ENCODE assay signal across 14 cellular contexts in genomic region chr2:152513681-152514080, GRCh38.
DNase-seq lines count a peak whose midpoint lies in the region; ATAC-seq, FAIRE-seq and TF ChIP-seq lines count a peak whose summit lies in the region.
"Had no signal": no experiment of that assay in that cellular context is flagged by ENCODE, and none has a peak within 500 bp of the region (broad histone marks: within the 10 kb centered on the region; RNA-seq: fewer than 3 reads in every experiment).

No MANE protein-coding gene starts in this region.

- peak; percentile 81 for DNase-seq in EH (ENCODE audit: low read depth)
- peak; percentile 62 for DNase-seq in NCI-H1105 treated with DMSO at 0.1 percent for 48 hours (lab: John Stamatoyannopoulos, UW)
- DNase-seq in brain microvascular endothelial cell = peak; percentile 82
- peak; percentile 79 to 83 for DNase-seq in lung microvascular endothelial cell (ENCODE audit: low read depth in 2 of 2)
- DNase-seq in NCI-H146 treated with DMSO at 0.1 percent for 48 hours (lab: John Stamatoyannopoulos, UW; ENCODE audit: unreplicated experiment) = no peak
- DNase-seq in kidney = no peak
- DNase-seq in CD4-positive, alpha-beta T cell = no peak
- DNase-seq: activated T-cell treated with anti-CD3 and anti-CD28 coated beads, Interleukin-2, amount 50 U/mL, for 1 hour; immature natural killer cell; NCI-H1417 treated with DMSO at 0.1 percent for 48 hours; OCI-M1; stimulated activated CD4-positive, alpha-beta T cell treated with anti-CD3 and anti-CD28 coated beads, Interleukin-15, amount 100 ng/mL, for 24 hours had no signal

- in situ Hi-C loops in brain microvascular endothelial cell (cut with HindIII; ENCODE audit: low pct_ligation_motif_present, low sequenced_read_pairs) = no loop called here

- no peak overlapping the region for H3K27ac Mint-ChIP-seq in CD4-positive, alpha-beta T cell
- H3K27ac Mint-ChIP-seq: immature natural killer cell, nephron had no signal

- FAIRE-seq in kidney (lab: Jason Lieb, UNC) = no peak

- H3K4me1 Mint-ChIP-seq in CD4-positive, alpha-beta T cell (ENCODE audit: low read depth) = no peaks in the 10 kb centered on the region
- H3K4me1 Mint-ChIP-seq: immature natural killer cell had no signal

- no peaks in the 10 kb centered on the region for H3K36me3 ChIP-seq in brain microvascular endothelial cell (replicated peaks)
- H3K36me3 ChIP-seq in kidney (ENCODE audit: control insufficient read depth in 1 of 2, insufficient read depth in 2 of 2, low read length in 2 of 2) = no peaks in the 10 kb centered on the region

- ATAC-seq in HG03025 (IDR thresholded peaks at IDR 0.05; ENCODE audit: low FRiP score, unreplicated experiment) = no peak
- ATAC-seq in CD4-positive, alpha-beta T cell (ENCODE audit: poor library complexity) = no peak

- H3K27ac ChIP-seq in brain microvascular endothelial cell = peak overlapping the region; percentile 34
- H3K27ac ChIP-seq in kidney (ENCODE audit: low read depth in 2 of 2, low read length in 2 of 2) = no peak overlapping the region
- no peak overlapping the region for H3K27ac ChIP-seq in CD4-positive, alpha-beta T cell (ENCODE audit: low read depth, low read length)

- no peak for TF ChIP-seq CTCF in brain microvascular endothelial cell (IDR thresholded peaks at IDR 0.05; ENCODE audit: low read depth, low read length, missing control alignments)
- TF ChIP-seq CTCF in kidney (IDR thresholded peaks at IDR 0.05; ENCODE audit: borderline replicate concordance, extremely low read depth, insufficient read depth) = no peak
- TF ChIP-seq CTCF in CD4-positive, alpha-beta T cell (IDR thresholded peaks at IDR 0.05) = no peak

- H3K27me3 Mint-ChIP-seq in CD4-positive, alpha-beta T cell = peaks cover 24% of the 10 kb centered on the region

- H3K4me3 Mint-ChIP-seq in CD4-positive, alpha-beta T cell = no peak overlapping the region
- H3K4me3 Mint-ChIP-seq: immature natural killer cell, nephron had no signal

- H3K9me3 Mint-ChIP-seq in CD4-positive, alpha-beta T cell = no peaks in the 10 kb centered on the region
- H3K9me3 Mint-ChIP-seq: immature natural killer cell, nephron had no signal

- intact Hi-C loops in kidney (cut with DNase I) = no loop called here
- intact Hi-C loops in CD4-positive, alpha-beta T cell (cut with DNase I, micrococcal nuclease) = no loop called here

- CTCF ChIA-PET in CD4-positive, alpha-beta T cell (lab: Charles Lee) = no interaction called here

- no peaks in the 10 kb centered on the region for H3K27me3 ChIP-seq in brain microvascular endothelial cell (replicated peaks)
- H3K27me3 ChIP-seq in CD4-positive, alpha-beta T cell (ENCODE audit: control insufficient read depth, insufficient read depth, low read length) = no peaks in the 10 kb centered on the region

- H3K4me3 ChIP-seq in brain microvascular endothelial cell (ENCODE audit: low read depth, low read length) (no peak overlapping the region), kidney (ENCODE audit: low read length in 2 of 2) (no peak overlapping the region)

- no peaks in the 10 kb centered on the region for H3K9me3 ChIP-seq in kidney (ENCODE audit: control insufficient read depth in 1 of 2, low read length in 2 of 2)
- H3K9me3 ChIP-seq in CD4-positive, alpha-beta T cell (ENCODE audit: control insufficient read depth, low read length) = no peaks in the 10 kb centered on the region

- peaks cover 0 to 3% of the 10 kb centered on the region in 2 donors for H3K4me1 ChIP-seq in kidney (ENCODE audit: control insufficient read depth in 1 of 2, insufficient read depth in 1 of 2, low read depth in 1 of 2, low read length in 2 of 2)

- H3K36me3 Mint-ChIP-seq in CD4-positive, alpha-beta T cell (ENCODE audit: low read depth) = no peaks in the 10 kb centered on the region
- H3K36me3 Mint-ChIP-seq: immature natural killer cell had no signal

- POLR2A ChIA-PET in CD4-positive, alpha-beta T cell (lab: Charles Lee) = no interaction called here

- H3K9ac ChIP-seq in kidney (ENCODE audit: low read length in 2 of 2) = no peak overlapping the region

Comparison
In these comparisons a context has a peak if more than half of its experiments do, and no peak if none do; other contexts are left out.
1. DNase-seq: peak in EH (single experiment), NCI-H1105 treated with DMSO at 0.1 percent for 48 hours (single experiment), brain microvascular endothelial cell (single experiment) and lung microvascular endothelial cell (2 of 2); none in NCI-H146 treated with DMSO at 0.1 percent for 48 hours (single experiment), kidney (single experiment) and CD4-positive, alpha-beta T cell (0 of 10).